ENCODE assay signal across 10 cellular contexts in genomic region chr5:76607353-76607871, GRCh38. TPM values are rescaled to one million over a fixed set of nuclear protein-coding genes. Genes with fewer than 3 reads are reported as not detected.
DNase-seq lines count a peak whose midpoint lies in the region; ATAC-seq lines count a peak whose summit lies in the region.
"Had no signal": no experiment of that assay in that cellular context is flagged by ENCODE, and none has a peak within 500 bp of the region (broad histone marks: within the 10 kb centered on the region; RNA-seq: fewer than 3 reads in every experiment).

No MANE protein-coding gene starts in this region.

- no peaks in the 10 kb centered on the region for H3K9me3 Mint-ChIP-seq in activated naive CD8-positive, alpha-beta T cell (ENCODE audit: low read depth)
- no peaks in the 10 kb centered on the region for H3K9me3 Mint-ChIP-seq in activated naive CD8-positive, alpha-beta T cell treated with anti-CD3 and anti-CD28 coated beads, Interleukin-2, amount 50 U/mL, for 24 hours
- no peaks in the 10 kb centered on the region for H3K9me3 Mint-ChIP-seq in activated CD4-positive, alpha-beta memory T cell treated with anti-CD3 and anti-CD28 coated beads, Interleukin-2, amount 10 ng/mL, durations not matched to agents 7 days and 5 days

- no peaks in the 10 kb centered on the region for H3K27me3 Mint-ChIP-seq in activated naive CD8-positive, alpha-beta T cell
- no peaks in the 10 kb centered on the region for H3K27me3 Mint-ChIP-seq in activated naive CD8-positive, alpha-beta T cell treated with anti-CD3 and anti-CD28 coated beads, Interleukin-2, amount 50 U/mL, for 24 hours
- no peaks in the 10 kb centered on the region for H3K27me3 Mint-ChIP-seq in activated CD4-positive, alpha-beta memory T cell treated with anti-CD3 and anti-CD28 coated beads, Interleukin-2, amount 10 ng/mL, durations not matched to agents 7 days and 5 days

- peak overlapping the region; percentile 1 for H3K27ac Mint-ChIP-seq in activated naive CD8-positive, alpha-beta T cell
- no peak overlapping the region for H3K27ac Mint-ChIP-seq in activated naive CD8-positive, alpha-beta T cell treated with anti-CD3 and anti-CD28 coated beads, Interleukin-2, amount 50 U/mL, for 24 hours
- H3K27ac Mint-ChIP-seq in activated CD4-positive, alpha-beta memory T cell treated with anti-CD3 and anti-CD28 coated beads, Interleukin-2, amount 10 ng/mL, durations not matched to agents 7 days and 5 days = peak overlapping the region; percentile 41

- POLR2A ChIA-PET in activated CD4-positive, alpha-beta memory T cell treated with anti-CD3 and anti-CD28 coated beads, Interleukin-2, amount 10 ng/mL, durations not matched to agents 7 days and 5 days (lab: Charles Lee) = no interaction called here

- peaks cover 25% of the 10 kb centered on the region for H3K36me3 Mint-ChIP-seq in activated naive CD8-positive, alpha-beta T cell
- H3K36me3 Mint-ChIP-seq in activated naive CD8-positive, alpha-beta T cell treated with anti-CD3 and anti-CD28 coated beads, Interleukin-2, amount 50 U/mL, for 24 hours (ENCODE audit: low read depth) = peaks cover 18% of the 10 kb centered on the region
- H3K36me3 Mint-ChIP-seq in activated CD4-positive, alpha-beta memory T cell treated with anti-CD3 and anti-CD28 coated beads, Interleukin-2, amount 10 ng/mL, durations not matched to agents 7 days and 5 days (ENCODE audit: low read depth) = peaks cover 62% of the 10 kb centered on the region

- no peak overlapping the region for H3K4me3 Mint-ChIP-seq in activated naive CD8-positive, alpha-beta T cell
- no peak overlapping the region for H3K4me3 Mint-ChIP-seq in activated naive CD8-positive, alpha-beta T cell treated with anti-CD3 and anti-CD28 coated beads, Interleukin-2, amount 50 U/mL, for 24 hours
- H3K4me3 Mint-ChIP-seq in activated CD4-positive, alpha-beta memory T cell treated with anti-CD3 and anti-CD28 coated beads, Interleukin-2, amount 10 ng/mL, durations not matched to agents 7 days and 5 days = no peak overlapping the region

- CTCF ChIA-PET in activated CD4-positive, alpha-beta memory T cell treated with anti-CD3 and anti-CD28 coated beads, Interleukin-2, amount 10 ng/mL, durations not matched to agents 7 days and 5 days (lab: Charles Lee) = interaction anchor here (1.1 to 5.6 kb wide), 2 partner anchors 33 to 167 kb away, joined by 3 to 35 read pairs; no protein-coding TSS in a partner anchor

- peaks cover 4% of the 10 kb centered on the region for H3K4me1 Mint-ChIP-seq in activated naive CD8-positive, alpha-beta T cell (ENCODE audit: low read depth)
- H3K4me1 Mint-ChIP-seq in activated naive CD8-positive, alpha-beta T cell treated with anti-CD3 and anti-CD28 coated beads, Interleukin-2, amount 50 U/mL, for 24 hours = peaks cover 16% of the 10 kb centered on the region
- peaks cover 23% of the 10 kb centered on the region for H3K4me1 Mint-ChIP-seq in activated CD4-positive, alpha-beta memory T cell treated with anti-CD3 and anti-CD28 coated beads, Interleukin-2, amount 10 ng/mL, durations not matched to agents 7 days and 5 days

- no peak for DNase-seq in activated naive CD8-positive, alpha-beta T cell treated with anti-CD3 and anti-CD28 coated beads, Interleukin-2, amount 50 U/mL, for 24 hours
- no peak for DNase-seq in activated CD4-positive, alpha-beta memory T cell treated with anti-CD3 and anti-CD28 coated beads, Interleukin-2, amount 10 ng/mL, durations not matched to agents 7 days and 5 days
- DNase-seq in globus pallidus (ENCODE audit: low spot score) (peak; percentile 12), NCI-H1694 (lab: John Stamatoyannopoulos, UW) (no peak), COR-L47 (lab: John Stamatoyannopoulos, UW) (no peak), GM19240 (ENCODE audit: insufficient read length, low spot score) (no peak)
- DNase-seq: NCI-H2227 treated with DMSO at 0.1 percent for 48 hours had no signal

- no peak for ATAC-seq in activated naive CD8-positive, alpha-beta T cell treated with anti-CD3 and anti-CD28 coated beads, Interleukin-2, amount 50 U/mL, for 24 hours
- no peak for ATAC-seq in HG02970 (IDR thresholded peaks at IDR 0.05; ENCODE audit: low FRiP score, unreplicated experiment)

RNA-seq across cellular contexts. Expression of gene F2RL2, which starts 15.8 kb away (rescaled TPM):
- total RNA-seq in activated CD4-positive, alpha-beta memory T cell treated with anti-CD3 and anti-CD28 coated beads, Interleukin-2, amount 10 ng/mL, durations not matched to agents 7 days and 5 days = not detected
- total RNA-seq: activated CD8-positive, alpha-beta memory T cell treated with anti-CD3 and anti-CD28 coated beads for 36 hours had no signal
